Comparison of ENCODE assay signal across 33 cellular contexts in the genomic region with DNA sequence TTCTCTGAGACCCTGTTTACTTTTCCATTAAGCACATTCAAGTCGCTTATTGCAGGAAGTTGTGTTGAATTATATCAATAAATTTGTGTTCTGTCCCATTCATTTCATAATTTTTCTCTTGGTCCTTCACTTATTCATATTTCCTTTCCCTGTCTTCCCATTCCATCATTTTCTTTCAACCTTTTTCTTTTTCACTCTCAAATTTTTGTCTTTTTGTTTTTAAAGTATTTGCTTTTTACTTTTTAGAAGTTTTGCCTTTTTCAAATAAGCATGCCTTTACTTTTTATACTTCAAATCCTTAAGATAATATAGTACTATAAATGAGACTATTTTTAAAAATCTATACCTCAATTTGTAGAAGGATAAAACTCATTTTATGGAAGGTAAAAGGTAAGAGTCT.
DNase-seq lines count a peak whose midpoint lies in the region; ATAC-seq, FAIRE-seq and TF ChIP-seq lines count a peak whose summit lies in the region.
"Had no signal": no experiment of that assay in that cellular context is flagged by ENCODE, and none has a peak within 500 bp of the region (broad histone marks: within the 10 kb centered on the region; RNA-seq: fewer than 3 reads in every experiment).

No MANE protein-coding gene starts in this region.

- CTCF ChIA-PET in HepG2 (lab: Yijun Ruan, JAX; ENCODE audit: low intra/inter-chr PET ratio, low total read pairs) = no interaction called here
- CTCF ChIA-PET in HEK293 (lab: Yijun Ruan, JAX) = interaction anchor here (0.6 kb wide), 1 partner anchor 80 kb away, joined by 3 read pairs; no protein-coding TSS in a partner anchor

- H3K36me3 ChIP-seq in HepG2 (replicated peaks in 1 of 2; ENCODE audit: control insufficient read depth in 1 of 2, insufficient read depth in 2 of 2, low read length in 2 of 2) (no peaks in the 10 kb centered on the region), right lobe of liver (no peaks in the 10 kb centered on the region), HEK293 (ENCODE audit: control insufficient read depth in 2 of 2, insufficient read depth in 1 of 2, low read length in 2 of 2) (no peaks in the 10 kb centered on the region)
- H3K36me3 ChIP-seq: BE2C; BLaER1; BLaER1 treated with 17β-estradiol and CSF1 and Interleukin-3, amounts not matched to agents 10 nM and 100 nM had no signal

- 15% methylated on average over 1 of the region's 1 CpG for WGBS in HepG2 (ENCODE audit: low lambda C conversion rate)
- 100% methylated on average over 1 of the region's 1 CpG for WGBS in right lobe of liver (ENCODE audit: insufficient coverage, low coverage, low lambda C conversion rate, missing lambda C conversion rate)

- H3K4me2 ChIP-seq in HepG2 (ENCODE audit: low read depth, low read length) = no peak overlapping the region
- H3K4me2 ChIP-seq: A549; BLaER1; BLaER1 treated with 17β-estradiol and CSF1 and Interleukin-3, amounts not matched to agents 10 nM and 100 nM had no signal

- no peak for DNase-seq in HepG2 (ENCODE audit: low spot score)
- no peak for DNase-seq in right lobe of liver
- no peak for DNase-seq in MV-4-11 (lab: John Stamatoyannopoulos, UW)
- no peak for DNase-seq in stimulated activated CD4-positive, alpha-beta T cell treated with anti-CD3 and anti-CD28 coated beads, Interleukin-15, amount 100 ng/mL, for 24 hours
- DNase-seq: 8988T; ACHN; AML-193; BE2C; C1 segment of cervical spinal cord; Caco-2; Calu3; CD4-positive, alpha-beta memory T cell; CD4-positive, alpha-beta T cell; CD4-positive, CD25-positive, alpha-beta regulatory T cell; CD8-positive, alpha-beta memory T cell; CD8-positive, alpha-beta T cell; COR-L47; DMS 273 treated with DMSO at 0.1 percent for 48 hours; DMS153; DMS53; DMS79; DMS79 treated with DMSO at 0.1 percent for 48 hours; DND-41; EL had no signal

- TF ChIP-seq EP300 in HepG2 (IDR thresholded peaks at IDR 0.05; ENCODE audit: low read depth in 2 of 2, low read length in 2 of 2) = no peak
- TF ChIP-seq EP300 in HepG2 (CRISPR knock-in tag; IDR thresholded peaks at IDR 0.05; ENCODE audit: borderline replicate concordance) = no peak

- intact Hi-C loops in HepG2 (cut with micrococcal nuclease; ENCODE audit: unreplicated experiment) = no loop called here
- intact Hi-C loops in right lobe of liver (cut with DNase I) = no loop called here

- ATAC-seq in HepG2 = no peak
- ATAC-seq in right lobe of liver = no peak
- ATAC-seq: A549; CD8-positive, alpha-beta T cell had no signal

- no peaks in the 10 kb centered on the region for H3K79me2 ChIP-seq in HepG2 (ENCODE audit: insufficient read depth, low read length)

- H3K4me3 ChIP-seq in HepG2 (replicated peaks in 1 of 3; ENCODE audit: insufficient read depth in 1 of 3, low read depth in 2 of 3, low read length in 3 of 3) (no peak overlapping the region), right lobe of liver (no peak overlapping the region), HEK293 (ENCODE audit: low read depth, low read length) (no peak overlapping the region)
- H3K4me3 ChIP-seq: A549; BLaER1; BLaER1 treated with 17β-estradiol and CSF1 and Interleukin-3, amounts not matched to agents 10 nM and 100 nM had no signal

- no peaks in the 10 kb centered on the region for H4K20me1 ChIP-seq in HepG2 (ENCODE audit: insufficient read depth, low read length)
- H4K20me1 ChIP-seq: BLaER1; BLaER1 treated with 17β-estradiol and CSF1 and Interleukin-3, amounts not matched to agents 10 nM and 100 nM had no signal

- no peak for FAIRE-seq in HepG2 (lab: Jason Lieb, UNC)
- peak; percentile 42 for FAIRE-seq in TTC549 (lab: Jason Lieb, UNC)
- FAIRE-seq: A204.1, D721Med had no signal

- TF ChIP-seq CTCF in HepG2 (CRISPR knock-in tag; IDR thresholded peaks at IDR 0.05) (no peak), right lobe of liver (IDR thresholded peaks at IDR 0.05) (no peak), HEK293 (tag by site-specific recombination; IDR thresholded peaks at IDR 0.05) (no peak)

- TF ChIP-seq POLR2A in HepG2 (IDR thresholded peaks at IDR 0.05; ENCODE audit: insufficient read depth in 1 of 2, low read depth in 2 of 2, low read length in 2 of 2) (no peak), right lobe of liver (IDR thresholded peaks at IDR 0.05) (no peak)

- H3K27ac ChIP-seq in HepG2 (ENCODE audit: extremely low read length, insufficient read depth, low read length) (no peak overlapping the region), right lobe of liver (no peak overlapping the region), HEK293 (ENCODE audit: extremely low read depth, low read depth, low read length) (no peak overlapping the region)
- H3K27ac ChIP-seq: 22Rv1; A549; BLaER1; BLaER1 treated with 17β-estradiol and CSF1 and Interleukin-3, amounts not matched to agents 10 nM and 100 nM; C4-2B had no signal

- H3K4me1 ChIP-seq in HepG2 (ENCODE audit: insufficient read depth, low read length) (no peaks in the 10 kb centered on the region), right lobe of liver (no peaks in the 10 kb centered on the region), HEK293 (ENCODE audit: control insufficient read depth, insufficient read depth, low read length) (no peaks in the 10 kb centered on the region)
- H3K4me1 ChIP-seq: A549, BE2C, BLaER1, Caco-2 had no signal

- no TSS peak for BruUV-seq in HepG2 (replicated peaks; lab: Mats Ljungman, UMichigan)

- in situ Hi-C loops in HepG2 (cut with HindIII; ENCODE audit: extremely low pct_ligation_motif_present, low pct_unique_long_range_greater_than_20kb) = no loop called here

- POLR2A ChIA-PET in HepG2 (lab: Yijun Ruan, JAX) = no interaction called here
- POLR2A ChIA-PET in HEK293 (lab: Yijun Ruan, JAX) = no interaction called here

- H3K9ac ChIP-seq in HepG2 (ENCODE audit: insufficient read depth, low read depth, low read length) = no peak overlapping the region
- H3K9ac ChIP-seq: BLaER1; BLaER1 treated with 17β-estradiol and CSF1 and Interleukin-3, amounts not matched to agents 10 nM and 100 nM had no signal

- H3K27me3 ChIP-seq in HepG2 (ENCODE audit: control insufficient read depth in 1 of 2, insufficient read depth in 2 of 2, low read length in 2 of 2) = peaks cover 0 to 13% of the 10 kb centered on the region in 2 experiments; a peak in 2 of 5 replicates
- no peaks in the 10 kb centered on the region for H3K27me3 ChIP-seq in right lobe of liver
- H3K27me3 ChIP-seq: BE2C; BLaER1; BLaER1 treated with 17β-estradiol and CSF1 and Interleukin-3, amounts not matched to agents 10 nM and 100 nM had no signal

- no peak overlapping the region for H2AFZ ChIP-seq in HepG2 (ENCODE audit: low read length)

- no peak for TF ChIP-seq RAD21 in HepG2 (CRISPR knock-in tag; IDR thresholded peaks at IDR 0.05)

- no peaks in the 10 kb centered on the region for H3K9me3 ChIP-seq in HepG2 (ENCODE audit: low read length)
- H3K9me3 ChIP-seq in right lobe of liver = no peaks in the 10 kb centered on the region
- no peaks in the 10 kb centered on the region for H3K9me3 ChIP-seq in HEK293 (ENCODE audit: control insufficient read depth, insufficient read depth, low read depth, low read length)
- H3K9me3 ChIP-seq: A549, BE2C, Caco-2 had no signal

TF ChIP-seq in HepG2, 621 proteins besides CTCF, POLR2A, EP300 and RAD21 (continues in another document):
- TF ChIP-seq SRSF9 (IDR thresholded peaks at IDR 0.05; ENCODE audit: borderline replicate concordance, insufficient read depth, low read depth, low read length, poor library complexity, severe bottlenecking) (no peak), HMG20A (CRISPR knock-in tag; IDR thresholded peaks at IDR 0.05; ENCODE audit: borderline replicate concordance) (no peak), ZNF747 (CRISPR knock-in tag; IDR thresholded peaks at IDR 0.05; ENCODE audit: borderline replicate concordance) (no peak), CENPX (CRISPR knock-in tag; IDR thresholded peaks at IDR 0.05) (no peak), ZNF468 (CRISPR knock-in tag; IDR thresholded peaks at IDR 0.05) (no peak), POGZ (CRISPR knock-in tag; IDR thresholded peaks at IDR 0.05) (no peak)

TF ChIP-seq in HEK293, 187 proteins besides CTCF, POLR2A, EP300 and RAD21:
- TF ChIP-seq PRDM1 (tag by site-specific recombination; IDR thresholded peaks at IDR 0.05) (peak; percentile 50; the same call in 1 of the 2 replicates), TCF7L2 (IDR thresholded peaks at IDR 0.05; ENCODE audit: borderline replicate concordance, low read depth, low read length) (no peak)
TF ChIP-seq in HEK293: peak in this region for 1.
